1 cellular context compared by ENCODE assay signal in genomic region chr1:84412316-84412942, GRCh38.
TF ChIP-seq lines count a peak whose summit lies in the region.

No MANE protein-coding gene starts in this region.

TF ChIP-seq in IMR-90, 13 proteins besides CTCF, POLR2A, EP300 and RAD21:
- TF ChIP-seq RFX5 (IDR thresholded peaks at IDR 0.05; ENCODE audit: low read depth, low read length), result no peak
- 0 out of 2 replicates have a peak, but pooled peaks have one; percentile 1 for TF ChIP-seq SMC3 (IDR thresholded peaks at IDR 0.05; ENCODE audit: low read depth, low read length)
- TF ChIP-seq RCOR1 (IDR thresholded peaks at IDR 0.05; ENCODE audit: insufficient replicate concordance, low read length), result peak; percentile 38
- no peak for TF ChIP-seq ELK1 (IDR thresholded peaks at IDR 0.05; ENCODE audit: borderline replicate concordance, low read depth, low read length)
- TF ChIP-seq MAFK (IDR thresholded peaks at IDR 0.05; ENCODE audit: low read depth, low read length), result 0 out of 2 replicates have a peak, but pooled peaks have one; percentile 13
- no peak for TF ChIP-seq USF2 (IDR thresholded peaks at IDR 0.05; ENCODE audit: low read depth, low read length)
- no peak for TF ChIP-seq MXI1 (IDR thresholded peaks at IDR 0.05; ENCODE audit: borderline replicate concordance, low read depth, low read length)
- TF ChIP-seq NFE2L2 (IDR thresholded peaks at IDR 0.05; ENCODE audit: low read depth, low read length), result no peak
- TF ChIP-seq CEBPB (IDR thresholded peaks at IDR 0.05; ENCODE audit: low read depth, low read length), result no peak
- TF ChIP-seq FOS (IDR thresholded peaks at IDR 0.05; ENCODE audit: low read depth, low read length), result no peak; the same call in 1 of the 2 replicates
- TF ChIP-seq CHD1 (IDR thresholded peaks at IDR 0.05; ENCODE audit: low read depth, low read length), result no peak
- TF ChIP-seq BHLHE40 (IDR thresholded peaks at IDR 0.05; ENCODE audit: low read depth, low read length), result no peak
- TF ChIP-seq MAZ (IDR thresholded peaks at IDR 0.05; ENCODE audit: borderline replicate concordance, low read depth, low read length), result no peak
